In genomic region chr10:48526846-48527505, GRCh38 we compare ENCODE assay signal across 19 cellular contexts.
A peak's percentile ranks its signal among the peaks of the same experiment; 100 is the strongest.
DNase-seq lines count a peak whose midpoint lies in the region; ATAC-seq, FAIRE-seq and TF ChIP-seq lines count a peak whose summit lies in the region.
"Had no signal": no experiment of that assay in that cellular context is flagged by ENCODE, and none has a peak within 500 bp of the region (broad histone marks: within the 10 kb centered on the region; RNA-seq: fewer than 3 reads in every experiment).

No MANE protein-coding gene starts in this region.

- no peak overlapping the region for H3K18ac ChIP-seq in H1 (ENCODE audit: extremely low read depth, low read length)

- peaks cover 6% of the 10 kb centered on the region; the same call in 1 of the 2 replicates for H3K23me2 ChIP-seq in H1 (ENCODE audit: low read depth, low read length)

- no peak overlapping the region for H3K4me3 Mint-ChIP-seq in natural killer cell treated with Interleukin-12 subunit alpha and Interleukin-12 subunit beta and Interleukin-15 and Interleukin-18, amount 100 ng/mL, for 72 hours
- no peak overlapping the region for H3K4me3 Mint-ChIP-seq in natural killer cell
- H3K4me3 Mint-ChIP-seq in neural crest cell = peak overlapping the region; percentile 55
- H3K4me3 Mint-ChIP-seq: activated T-helper 17 cell treated with anti-CD3 and anti-CD28 coated beads, Interleukin-2, amount 50 U/mL, for 72 hours; CD8-positive, alpha-beta T cell had no signal

- peak overlapping the region; percentile 41; the same call in 1 of the 2 replicates for H2BK20ac ChIP-seq in H1 (ENCODE audit: low read length)

- H4K5ac ChIP-seq in H1 (ENCODE audit: insufficient read length, low read depth, low read length) = no peak overlapping the region

- H3K36me3 ChIP-seq in H1 (ENCODE audit: control insufficient read depth in 2 of 4, insufficient read depth in 4 of 4, low read length in 3 of 4) = no peaks in the 10 kb centered on the region
- H3K36me3 ChIP-seq: tibial artery had no signal

- H3K14ac ChIP-seq in H1 (ENCODE audit: insufficient read length) = no peak overlapping the region

- peaks cover 31 to 38% of the 10 kb centered on the region in 2 donors for H3K27me3 Mint-ChIP-seq in natural killer cell treated with Interleukin-12 subunit alpha and Interleukin-12 subunit beta and Interleukin-15 and Interleukin-18, amount 100 ng/mL, for 72 hours
- H3K27me3 Mint-ChIP-seq in natural killer cell (ENCODE audit: low read depth in 2 of 2) (peaks cover 40% of the 10 kb centered on the region in 2 donors), neural crest cell (ENCODE audit: low read depth) (peaks cover 16% of the 10 kb centered on the region)

- TF ChIP-seq EP300 in H1 (IDR thresholded peaks at IDR 0.05; ENCODE audit: borderline replicate concordance in 1 of 2, low read depth in 2 of 2, low read length in 2 of 2) = no peak

- no peak for ATAC-seq in natural killer cell treated with Interleukin-12 subunit alpha and Interleukin-12 subunit beta and Interleukin-15 and Interleukin-18, amount 100 ng/mL, for 72 hours
- ATAC-seq in natural killer cell (no peak), HG03025 (IDR thresholded peaks at IDR 0.05; ENCODE audit: low FRiP score, unreplicated experiment) (no peak), Right ventricle myocardium superior (ENCODE audit: poor library complexity) (no peak)
- ATAC-seq: activated T-helper 17 cell treated with anti-CD3 and anti-CD28 coated beads, Interleukin-2, amount 50 U/mL, for 72 hours; CD8-positive, alpha-beta T cell had no signal

- no peak overlapping the region for H3K23ac ChIP-seq in H1 (ENCODE audit: insufficient read length)

- TF ChIP-seq POLR2A in H1 (IDR thresholded peaks at IDR 0.05; ENCODE audit: control extremely low read depth in 1 of 2, low read depth in 2 of 2, low read length in 2 of 2) = no peak

- CTCF ChIA-PET in H1 (lab: Charles Lee; ENCODE audit: partially characterized antibody) = interaction anchor here (0.9 to 4.6 kb wide), 6 partner anchors 9 to 164 kb away, joined by 3 to 28 read pairs (median 6); no protein-coding TSS in a partner anchor

- no peak overlapping the region; the same call in 1 of the 2 replicates for H2AK5ac ChIP-seq in H1 (ENCODE audit: low read depth, low read length)

- no peak overlapping the region for H4K8ac ChIP-seq in H1 (ENCODE audit: extremely low read depth, insufficient read depth, low read length)

- peaks cover 0 to 2% (median 0%) of the 10 kb centered on the region in 4 experiments; a peak in 1 of 7 replicates for H3K27me3 ChIP-seq in H1 (replicated peaks in 1 of 4; ENCODE audit: control insufficient read depth in 3 of 4, extremely low read depth in 1 of 4, insufficient read depth in 3 of 4, low read length in 3 of 4)
- H3K27me3 ChIP-seq: tibial artery had no signal

- H4K91ac ChIP-seq in H1 (replicated peaks; ENCODE audit: insufficient read length, low read length) = no peak overlapping the region

- no peak overlapping the region for H3K9ac ChIP-seq in H1 (replicated peaks in 1 of 4; ENCODE audit: extremely low read depth in 1 of 4, low read depth in 3 of 4, low read length in 3 of 4)
- H3K9ac ChIP-seq: parathyroid adenoma had no signal

- peak overlapping the region; percentile 49 for H3K56ac ChIP-seq in H1 (replicated peaks; ENCODE audit: insufficient read length, low read depth, low read length)

- no peak overlapping the region for H2BK12ac ChIP-seq in H1 (ENCODE audit: low read depth, low read length)

- peaks cover 0 to 10% of the 10 kb centered on the region in 2 experiments; a peak in 1 of 4 replicates for H3K79me2 ChIP-seq in H1 (ENCODE audit: control insufficient read depth in 1 of 2, insufficient read depth in 2 of 2, low read length in 2 of 2)
- H3K79me2 ChIP-seq: parathyroid adenoma had no signal

- H3K4me2 ChIP-seq in H1 (ENCODE audit: insufficient read depth in 1 of 2, low read depth in 2 of 2, low read length in 2 of 2) = no peak overlapping the region

- H3K79me1 ChIP-seq in H1 (ENCODE audit: low read depth, low read length) = 0 out of 2 replicates have a peak, but pooled peaks cover 2% of the 10 kb centered on the region

- peaks cover 0 to 3% of the 10 kb centered on the region in 2 experiments for H4K20me1 ChIP-seq in H1 (replicated peaks in 1 of 2; ENCODE audit: control insufficient read depth in 1 of 2, insufficient read depth in 2 of 2, low read length in 2 of 2)

- peak; percentile 13 for DNase-seq in natural killer cell treated with Interleukin-12 subunit alpha and Interleukin-12 subunit beta and Interleukin-15 and Interleukin-18, amount 100 ng/mL, for 72 hours (ENCODE audit: low spot score)
- DNase-seq in natural killer cell = no peak
- no peak for DNase-seq in H1 (ENCODE audit: low read depth in 1 of 2, low spot score in 2 of 2)
- DNase-seq in neural crest cell (ENCODE audit: low read depth, low spot score) = no peak
- DNase-seq in Right ventricle myocardium superior = no peak
- no peak for DNase-seq in COLO668 (lab: John Stamatoyannopoulos, UW; ENCODE audit: unreplicated experiment)
- DNase-seq in inferior parietal cortex (ENCODE audit: extremely low spot score) = no peak
- DNase-seq: 8988T; CD8-positive, alpha-beta T cell; DND-41; mesendoderm; NCI-H1436; NCI-H226 had no signal

- no peak for FAIRE-seq in H1 (lab: Jason Lieb, UNC)
- FAIRE-seq: colon, keratinocyte had no signal

- no peaks in the 10 kb centered on the region for H3K36me3 Mint-ChIP-seq in natural killer cell treated with Interleukin-12 subunit alpha and Interleukin-12 subunit beta and Interleukin-15 and Interleukin-18, amount 100 ng/mL, for 72 hours
- H3K36me3 Mint-ChIP-seq in natural killer cell = no peaks in the 10 kb centered on the region
- peaks cover 4% of the 10 kb centered on the region for H3K36me3 Mint-ChIP-seq in neural crest cell (ENCODE audit: low read depth)
- H3K36me3 Mint-ChIP-seq: CD8-positive, alpha-beta T cell had no signal

- H3K4ac ChIP-seq in H1 (replicated peaks; ENCODE audit: insufficient read length, low read depth, low read length) = no peak overlapping the region

- no peak overlapping the region for H2BK5ac ChIP-seq in H1 (ENCODE audit: low read depth, low read length)

- no peak overlapping the region for H2BK120ac ChIP-seq in H1 (replicated peaks; ENCODE audit: low read depth, low read length)

- H3K9me3 Mint-ChIP-seq in natural killer cell treated with Interleukin-12 subunit alpha and Interleukin-12 subunit beta and Interleukin-15 and Interleukin-18, amount 100 ng/mL, for 72 hours = peaks cover 4% of the 10 kb centered on the region
- H3K9me3 Mint-ChIP-seq in natural killer cell (peaks cover 3 to 5% of the 10 kb centered on the region in 2 donors), neural crest cell (peaks cover 7% of the 10 kb centered on the region)
- H3K9me3 Mint-ChIP-seq: activated T-helper 17 cell treated with anti-CD3 and anti-CD28 coated beads, Interleukin-2, amount 50 U/mL, for 72 hours; CD8-positive, alpha-beta T cell had no signal

- TF ChIP-seq CTCF in natural killer cell (IDR thresholded peaks at IDR 0.05) = no peak
- TF ChIP-seq CTCF in H1 (IDR thresholded peaks at IDR 0.05; ENCODE audit: control extremely low read depth in 1 of 3, insufficient read depth in 1 of 3, low read depth in 1 of 3, low read length in 3 of 3) = no peak
- TF ChIP-seq CTCF in neural crest cell (conservative IDR thresholded peaks at IDR 0.05) = no peak

- peaks cover 2 to 7% (median 3%) of the 10 kb centered on the region in 4 experiments; a peak in 5 of 7 replicates for H3K4me1 ChIP-seq in H1 (replicated peaks in 1 of 4; ENCODE audit: control insufficient read depth in 3 of 4, insufficient read depth in 4 of 4, low read length in 3 of 4)

- H3K4me1 Mint-ChIP-seq in natural killer cell treated with Interleukin-12 subunit alpha and Interleukin-12 subunit beta and Interleukin-15 and Interleukin-18, amount 100 ng/mL, for 72 hours (ENCODE audit: low read depth in 2 of 2) = no peaks in the 10 kb centered on the region
- H3K4me1 Mint-ChIP-seq in natural killer cell (no peaks in the 10 kb centered on the region), neural crest cell (peaks cover 23% of the 10 kb centered on the region)
- H3K4me1 Mint-ChIP-seq: activated T-helper 17 cell treated with anti-CD3 and anti-CD28 coated beads, Interleukin-2, amount 50 U/mL, for 72 hours had no signal

- no peak overlapping the region for H3K27ac ChIP-seq in H1 (ENCODE audit: low read depth, low read length)
- H3K27ac ChIP-seq: parathyroid adenoma, tibial artery had no signal

- H2AFZ ChIP-seq in H1 (ENCODE audit: low read length) = no peak overlapping the region
- H2AFZ ChIP-seq: parathyroid adenoma had no signal

- H3K4me3 ChIP-seq in H1 (ENCODE audit: extremely low read depth in 1 of 4, insufficient read depth in 2 of 4, low read depth in 3 of 4, low read length in 4 of 4) = no peak overlapping the region
- H3K4me3 ChIP-seq: tibial artery had no signal

- peak overlapping the region; percentile 25; the same call in 1 of the 2 replicates for H2BK15ac ChIP-seq in H1 (ENCODE audit: low read length)

- H3K9me3 ChIP-seq in H1 (ENCODE audit: insufficient read depth in 2 of 2, low read depth in 1 of 2, low read length in 1 of 2) = no peaks in the 10 kb centered on the region
- H3K9me3 ChIP-seq: tibial artery had no signal

- POLR2A ChIA-PET in H1 (lab: Charles Lee; ENCODE audit: partially characterized antibody) = interaction anchor here (0.7 kb wide), 1 partner anchor 10 kb away, joined by 3 read pairs; no protein-coding TSS in a partner anchor

- TF ChIP-seq RAD21 in H1 (IDR thresholded peaks at IDR 0.05 in 1 of 2, conservative IDR thresholded peaks at IDR 0.05 in 1 of 2; ENCODE audit: low read depth in 2 of 2, low read length in 2 of 2) = no peak

- H3K27ac Mint-ChIP-seq in natural killer cell treated with Interleukin-12 subunit alpha and Interleukin-12 subunit beta and Interleukin-15 and Interleukin-18, amount 100 ng/mL, for 72 hours = no peak overlapping the region
- H3K27ac Mint-ChIP-seq in natural killer cell = no peak overlapping the region
- H3K27ac Mint-ChIP-seq in neural crest cell (ENCODE audit: unreplicated experiment) = no peak overlapping the region
- H3K27ac Mint-ChIP-seq: activated T-helper 17 cell treated with anti-CD3 and anti-CD28 coated beads, Interleukin-2, amount 50 U/mL, for 72 hours; CD8-positive, alpha-beta T cell had no signal

- intact Hi-C loops in natural killer cell (cut with micrococcal nuclease) = no loop called here
- intact Hi-C loops in Right ventricle myocardium superior (cut with DNase I) = no loop called here

- 94 to 100% methylated on average over 1 to 2 of the region's 2 CpGs for WGBS in H1 (ENCODE audit: extremely low coverage in 1 of 2, insufficient coverage in 1 of 2, insufficient read length in 1 of 2, insufficient replicate concordance in 2 of 2, low coverage in 1 of 2, low lambda C conversion rate in 2 of 2, missing lambda C conversion rate in 1 of 2), 2 experiments

TF ChIP-seq in H1, 55 proteins besides CTCF, POLR2A, EP300 and RAD21 (continues in another document):
- TF ChIP-seq CEBPB (IDR thresholded peaks at IDR 0.05; ENCODE audit: low read depth, low read length) (no peak), MAFK (IDR thresholded peaks at IDR 0.05; ENCODE audit: low read depth, low read length) (no peak), SP4 (IDR thresholded peaks at IDR 0.05; ENCODE audit: low read length) (no peak), KDM4A (IDR thresholded peaks at IDR 0.05; ENCODE audit: low read depth, low read length, severe bottlenecking) (no peak), SIN3A (conservative IDR thresholded peaks at IDR 0.05 in 1 of 2, IDR thresholded peaks at IDR 0.05 in 1 of 2; ENCODE audit: low read depth in 1 of 2, low read length in 2 of 2) (no peak)
